ENCODE assay signal across 8 cellular contexts in genomic region chr14:29940482-29940881, GRCh38.
"Had no signal": no experiment of that assay in that cellular context is flagged by ENCODE, and none has a peak within 500 bp of the region (broad histone marks: within the 10 kb centered on the region; RNA-seq: fewer than 3 reads in every experiment).

No MANE protein-coding gene starts in this region.

- DNase-seq: GM23248, GOT3, H7, H9, HCEC 1CT, HFFc6 had no signal

- H3K9ac ChIP-seq: GM23248 had no signal

- ATAC-seq: HCT116 had no signal

- H3K27ac ChIP-seq: GM23248 had no signal

- H3K27ac Mint-ChIP-seq: H9, HFFc6 had no signal

- H2AFZ ChIP-seq: GM23248 had no signal

- H3K4me1 ChIP-seq: HAP-1 had no signal

- H3K4me3 ChIP-seq: GM23248, HAP-1 had no signal

- H3K36me3 ChIP-seq: HAP-1 had no signal

- H3K9me3 Mint-ChIP-seq: HFFc6 had no signal

- H3K4me3 Mint-ChIP-seq: H9, HFFc6 had no signal
